In the genomic region with DNA sequence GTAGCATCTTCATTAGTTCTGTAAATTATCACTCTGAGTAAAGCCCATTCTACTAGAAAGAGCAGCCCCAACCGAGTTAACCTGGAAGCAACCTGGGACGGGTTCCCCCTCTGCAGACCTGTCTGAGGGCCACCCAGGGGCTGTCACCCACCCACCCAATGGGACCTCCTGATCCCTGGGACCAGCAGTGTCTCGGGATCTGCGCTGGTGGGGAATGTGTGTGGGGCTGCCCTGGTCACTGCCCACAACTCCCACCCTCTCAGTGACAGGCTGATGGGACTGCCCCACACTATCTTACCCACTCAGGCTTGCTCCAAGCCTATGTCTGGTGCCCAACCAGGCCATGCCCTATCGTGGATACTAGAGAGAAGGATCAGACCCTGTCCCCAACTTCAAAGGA, we compare ENCODE assay signal across 24 cellular contexts.
"Had no signal": no experiment of that assay in that cellular context is flagged by ENCODE, and none has a peak within 500 bp of the region (broad histone marks: within the 10 kb centered on the region; RNA-seq: fewer than 3 reads in every experiment).

No MANE protein-coding gene starts in this region.

- H3K27me3 ChIP-seq: pancreas, right lobe of liver, sigmoid colon, thyroid gland, tibial nerve, upper lobe of left lung, vagina had no signal

- H3K36me3 ChIP-seq: pancreas, right lobe of liver, sigmoid colon, stomach, thoracic aorta, thyroid gland, tibial nerve, upper lobe of left lung, vagina had no signal

- H3K27ac ChIP-seq: pancreas, psoas muscle, right lobe of liver, sigmoid colon, stomach, thoracic aorta, thyroid gland, tibial nerve, upper lobe of left lung, vagina had no signal

- H3K4me3 ChIP-seq: pancreas, psoas muscle, right lobe of liver, sigmoid colon, stomach, thoracic aorta, thyroid gland, tibial nerve, upper lobe of left lung, vagina had no signal

- H3K9me3 ChIP-seq: pancreas, psoas muscle, right lobe of liver, sigmoid colon, stomach, thoracic aorta, thyroid gland, tibial nerve, upper lobe of left lung, vagina had no signal

- H3K9me3 Mint-ChIP-seq: naive thymus-derived CD4-positive, alpha-beta T cell; nephron; stimulated activated effector memory CD8-positive, alpha-beta T cell treated with anti-CD3 and anti-CD28 coated beads, Interleukin-12 subunit alpha, Interleukin-12 subunit beta, amount 100 ng/mL, for 72 hours; stimulated activated naive B cell treated with anti-CD40 and anti-IgM and Interleukin-4, amounts not matched to agents 10 μg/mL and 1 μg/mL and 100 μg/mL, for 72 hours had no signal

- H3K36me3 Mint-ChIP-seq: naive thymus-derived CD4-positive, alpha-beta T cell; stimulated activated effector memory CD8-positive, alpha-beta T cell treated with anti-CD3 and anti-CD28 coated beads, Interleukin-12 subunit alpha, Interleukin-12 subunit beta, amount 100 ng/mL, for 72 hours; stimulated activated naive B cell treated with anti-CD40 and anti-IgM and Interleukin-4, amounts not matched to agents 10 μg/mL and 1 μg/mL and 100 μg/mL, for 72 hours had no signal

- H3K4me1 Mint-ChIP-seq: naive thymus-derived CD4-positive, alpha-beta T cell; nephron; stimulated activated effector memory CD8-positive, alpha-beta T cell treated with anti-CD3 and anti-CD28 coated beads, Interleukin-12 subunit alpha, Interleukin-12 subunit beta, amount 100 ng/mL, for 72 hours; stimulated activated naive B cell treated with anti-CD40 and anti-IgM and Interleukin-4, amounts not matched to agents 10 μg/mL and 1 μg/mL and 100 μg/mL, for 72 hours had no signal

- DNase-seq: naive thymus-derived CD4-positive, alpha-beta T cell; occipital lobe; pancreas; psoas muscle; right cardiac atrium; sigmoid colon; small intestine; stimulated activated CD4-positive, alpha-beta T cell treated with anti-CD3 and anti-CD28 coated beads, Interleukin-12 subunit alpha, Interleukin-12 subunit beta, amount 100 ng/mL, for 4 hours; stimulated activated CD4-positive, alpha-beta T cell treated with anti-CD3 and anti-CD28 coated beads, Interleukin-1b, Interleukin-23, amount 100 ng/mL, for 48 hours; stimulated activated CD4-positive, alpha-beta T cell treated with anti-CD3 and anti-CD28 coated beads, Interleukin-2, amount 100 ng/mL, for 48 hours; stimulated activated CD4-positive, alpha-beta T cell treated with anti-CD3 and anti-CD28 coated beads, Interleukin-4, amount 100 ng/mL, for 24 hours; stimulated activated naive B cell treated with anti-CD40 and anti-IgM and Interleukin-4, amounts not matched to agents 10 μg/mL and 1 μg/mL and 100 μg/mL, for 72 hours; stimulated activated naive CD4-positive, alpha-beta T cell treated with Interleukin-2 at 50 U/mL for 16 hours; stomach; thyroid gland; trophoblast cell had no signal

- H3K27ac Mint-ChIP-seq: naive thymus-derived CD4-positive, alpha-beta T cell; nephron; progenitor cell of endocrine pancreas; stimulated activated effector memory CD8-positive, alpha-beta T cell treated with anti-CD3 and anti-CD28 coated beads, Interleukin-12 subunit alpha, Interleukin-12 subunit beta, amount 100 ng/mL, for 72 hours; stimulated activated naive B cell treated with anti-CD40 and anti-IgM and Interleukin-4, amounts not matched to agents 10 μg/mL and 1 μg/mL and 100 μg/mL, for 72 hours had no signal

- H3K4me1 ChIP-seq: pancreas, psoas muscle, right lobe of liver, sigmoid colon, stomach, thyroid gland, tibial nerve, upper lobe of left lung, vagina had no signal

- H3K4me3 Mint-ChIP-seq: naive thymus-derived CD4-positive, alpha-beta T cell; nephron; stimulated activated effector memory CD8-positive, alpha-beta T cell treated with anti-CD3 and anti-CD28 coated beads, Interleukin-12 subunit alpha, Interleukin-12 subunit beta, amount 100 ng/mL, for 72 hours; stimulated activated naive B cell treated with anti-CD40 and anti-IgM and Interleukin-4, amounts not matched to agents 10 μg/mL and 1 μg/mL and 100 μg/mL, for 72 hours had no signal

- ATAC-seq: naive thymus-derived CD4-positive, alpha-beta T cell; pancreas; psoas muscle; right lobe of liver; stimulated activated effector memory CD8-positive, alpha-beta T cell treated with anti-CD3 and anti-CD28 coated beads, Interleukin-12 subunit alpha, Interleukin-12 subunit beta, amount 100 ng/mL, for 72 hours; stimulated activated naive B cell treated with anti-CD40 and anti-IgM and Interleukin-4, amounts not matched to agents 10 μg/mL and 1 μg/mL and 100 μg/mL, for 72 hours had no signal
